Comparison of ENCODE assay signal across 1 cellular context in the genomic region with DNA sequence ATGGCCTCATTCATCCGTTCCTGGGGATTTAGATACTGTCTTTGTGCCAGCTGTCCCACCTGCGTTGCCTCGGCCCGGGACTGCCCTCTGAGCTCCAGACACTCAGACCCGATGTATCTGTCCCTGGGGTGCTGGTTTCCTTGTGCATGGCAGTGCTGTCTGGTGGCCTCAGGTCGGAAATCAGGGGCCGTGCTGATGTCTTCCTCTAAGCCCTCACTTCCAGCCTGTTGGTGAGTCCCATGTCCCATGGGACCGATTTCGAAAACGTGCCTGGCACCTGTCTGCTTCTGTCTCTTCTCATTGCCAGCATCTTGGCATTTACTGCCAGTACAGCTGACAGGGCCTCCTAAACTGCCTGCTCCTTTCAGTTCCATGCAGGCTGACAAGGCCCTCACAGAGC.
TF ChIP-seq lines count a peak whose summit lies in the region.

No MANE protein-coding gene starts in this region.

TF ChIP-seq in IMR-90, 13 proteins besides CTCF, POLR2A, EP300 and RAD21:
- TF ChIP-seq BHLHE40 (IDR thresholded peaks at IDR 0.05; ENCODE audit: low read depth, low read length) (no peak), CHD1 (IDR thresholded peaks at IDR 0.05; ENCODE audit: low read depth, low read length) (no peak), USF2 (IDR thresholded peaks at IDR 0.05; ENCODE audit: low read depth, low read length) (no peak), RCOR1 (IDR thresholded peaks at IDR 0.05; ENCODE audit: insufficient replicate concordance, low read length) (no peak), ELK1 (IDR thresholded peaks at IDR 0.05; ENCODE audit: borderline replicate concordance, low read depth, low read length) (no peak), MAFK (IDR thresholded peaks at IDR 0.05; ENCODE audit: low read depth, low read length) (no peak), RFX5 (IDR thresholded peaks at IDR 0.05; ENCODE audit: low read depth, low read length) (no peak), MXI1 (IDR thresholded peaks at IDR 0.05; ENCODE audit: borderline replicate concordance, low read depth, low read length) (no peak)
